Comparison of ENCODE assay signal across 17 cellular contexts in the genomic region with DNA sequence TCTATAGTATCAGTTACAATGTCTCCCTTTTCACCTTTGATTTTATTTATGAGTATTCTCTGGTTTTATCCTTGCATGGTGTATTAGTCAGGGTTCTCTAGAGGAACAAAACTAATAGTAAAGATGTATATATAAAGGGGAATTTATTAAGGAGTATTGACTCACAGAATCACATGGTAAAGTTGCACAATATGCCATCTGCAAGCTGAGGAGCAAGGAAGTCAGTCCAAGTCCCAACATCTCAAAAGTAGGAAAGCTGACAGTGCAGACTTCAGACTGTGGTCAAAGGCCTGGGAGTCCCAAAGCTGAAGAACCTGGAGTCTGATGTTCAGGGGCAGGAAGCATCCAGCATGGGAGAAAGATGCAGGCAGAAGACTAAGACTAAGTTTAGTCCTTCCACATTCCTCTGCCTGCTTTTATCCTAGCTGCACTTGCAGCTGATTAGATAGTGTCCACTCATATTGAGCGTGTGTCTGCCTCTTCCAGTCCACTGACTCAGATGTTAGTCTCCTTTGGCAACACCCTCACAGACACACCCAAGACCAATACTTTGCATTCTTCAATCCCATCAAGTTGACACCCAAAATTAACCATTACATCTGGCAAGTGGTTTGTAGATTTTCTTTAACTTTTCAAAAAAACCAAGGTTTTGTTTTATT.
"Had no signal": no experiment of that assay in that cellular context is flagged by ENCODE, and none has a peak within 500 bp of the region (broad histone marks: within the 10 kb centered on the region; RNA-seq: fewer than 3 reads in every experiment).

No MANE protein-coding gene starts in this region.

- H3K4me1 ChIP-seq: adrenal gland had no signal

- H3K27ac ChIP-seq: adrenal gland, VCaP had no signal

- H3K9me3 ChIP-seq: adrenal gland had no signal

- DNase-seq: activated CD4-positive, alpha-beta memory T cell treated with anti-CD3 and anti-CD28 coated beads, Interleukin-2, amount 10 ng/mL, durations not matched to agents 7 days and 5 days; activated CD4-positive, alpha-beta T cell treated with anti-CD3 and anti-CD28 coated beads for 36 hours; activated CD4-positive, alpha-beta T cell treated with anti-CD3 and anti-CD28 coated beads, Interleukin-2, amount 50 U/mL, for 1 hour; activated CD4-positive, CD25-positive, alpha-beta regulatory T cell; activated naive CD4-positive, alpha-beta T cell treated with anti-CD3 and anti-CD28 coated beads, Interleukin-2, amount 50 U/mL, for 16 hours; activated naive CD8-positive, alpha-beta T cell treated with anti-CD3 and anti-CD28 coated beads, Interleukin-2, amount 10 ng/mL, durations not matched to agents 7 days and 5 days; adrenal gland; anterior cingulate cortex; caudate nucleus; MM.1S; NCI-H1930; NCI-H2107; NCI-H524; SIG-M5; T-helper 17 cell; T-helper 9 cell had no signal

- H3K4me3 ChIP-seq: adrenal gland had no signal

- H3K4me1 Mint-ChIP-seq: activated CD4-positive, alpha-beta memory T cell treated with anti-CD3 and anti-CD28 coated beads, Interleukin-2, amount 10 ng/mL, durations not matched to agents 7 days and 5 days; activated CD4-positive, alpha-beta T cell treated with anti-CD3 and anti-CD28 coated beads for 36 hours; activated naive CD8-positive, alpha-beta T cell treated with anti-CD3 and anti-CD28 coated beads, Interleukin-2, amount 10 ng/mL, durations not matched to agents 7 days and 5 days; T-helper 17 cell had no signal

- H3K36me3 ChIP-seq: adrenal gland had no signal

- H3K4me3 Mint-ChIP-seq: activated CD4-positive, alpha-beta memory T cell treated with anti-CD3 and anti-CD28 coated beads, Interleukin-2, amount 10 ng/mL, durations not matched to agents 7 days and 5 days; activated CD4-positive, alpha-beta T cell treated with anti-CD3 and anti-CD28 coated beads for 36 hours; activated naive CD8-positive, alpha-beta T cell treated with anti-CD3 and anti-CD28 coated beads, Interleukin-2, amount 10 ng/mL, durations not matched to agents 7 days and 5 days; T-helper 17 cell had no signal

- H3K36me3 Mint-ChIP-seq: activated naive CD8-positive, alpha-beta T cell treated with anti-CD3 and anti-CD28 coated beads, Interleukin-2, amount 10 ng/mL, durations not matched to agents 7 days and 5 days had no signal

- H3K27me3 Mint-ChIP-seq: activated CD4-positive, alpha-beta memory T cell treated with anti-CD3 and anti-CD28 coated beads, Interleukin-2, amount 10 ng/mL, durations not matched to agents 7 days and 5 days; activated CD4-positive, alpha-beta T cell treated with anti-CD3 and anti-CD28 coated beads for 36 hours; activated naive CD8-positive, alpha-beta T cell treated with anti-CD3 and anti-CD28 coated beads, Interleukin-2, amount 10 ng/mL, durations not matched to agents 7 days and 5 days; T-helper 17 cell had no signal

- H3K27ac Mint-ChIP-seq: activated CD4-positive, alpha-beta memory T cell treated with anti-CD3 and anti-CD28 coated beads, Interleukin-2, amount 10 ng/mL, durations not matched to agents 7 days and 5 days; activated CD4-positive, alpha-beta T cell treated with anti-CD3 and anti-CD28 coated beads for 36 hours; activated naive CD8-positive, alpha-beta T cell treated with anti-CD3 and anti-CD28 coated beads, Interleukin-2, amount 10 ng/mL, durations not matched to agents 7 days and 5 days; T-helper 17 cell had no signal

- H3K27me3 ChIP-seq: adrenal gland had no signal
